Comparison of ENCODE assay signal across 1 cellular context in genomic region chr11:32435511-32435946, GRCh38.
TF ChIP-seq lines count a peak whose summit lies in the region.

WT1 (minus strand) TSS chr11:32435539.

TF ChIP-seq in K562, 482 proteins besides CTCF, POLR2A, EP300 and RAD21 (continued from another document and continues in another):
- TF ChIP-seq SRSF9 (IDR thresholded peaks at IDR 0.05; ENCODE audit: borderline replicate concordance, low read depth, low read length) (no peak), VEZF1 (CRISPR knock-in tag; IDR thresholded peaks at IDR 0.05) (peak; percentile 63), SOX6 (IDR thresholded peaks at IDR 0.05) (no peak), IFI16 (CRISPR knock-in tag; IDR thresholded peaks at IDR 0.05) (no peak), NFATC3 (IDR thresholded peaks at IDR 0.05) (no peak), MTF1 (CRISPR knock-in tag; IDR thresholded peaks at IDR 0.05; ENCODE audit: borderline replicate concordance) (no peak), ZNF274 (IDR thresholded peaks at IDR 0.05; ENCODE audit: borderline replicate concordance, low read depth, low read length) (no peak), TBP (optimal IDR thresholded peaks at IDR 0.05; ENCODE audit: low read depth, low read length) (peak; percentile 75), SP1 (CRISPR knock-in tag; IDR thresholded peaks at IDR 0.05) (peak; percentile 53), ZBTB8A (IDR thresholded peaks at IDR 0.05; ENCODE audit: partially characterized antibody) (no peak), DPF2 (IDR thresholded peaks at IDR 0.05) (peak; percentile 50; the same call in 1 of the 2 replicates), LEF1 (IDR thresholded peaks at IDR 0.05) (no peak), CC2D1A (IDR thresholded peaks at IDR 0.05) (no peak), ZNF785 (CRISPR knock-in tag; IDR thresholded peaks at IDR 0.05) (no peak), TCF3 (CRISPR knock-in tag; IDR thresholded peaks at IDR 0.05) (peak; percentile 41), POLR2H (tag; IDR thresholded peaks at IDR 0.05; ENCODE audit: low read depth) (no peak), WHSC1 (IDR thresholded peaks at IDR 0.05; ENCODE audit: low read length) (no peak), SMAD4 (CRISPR knock-in tag; conservative IDR thresholded peaks at IDR 0.05) (0 out of 2 replicates have a peak, but pooled peaks have one; percentile 19), MGA (IDR thresholded peaks at IDR 0.05) (peak; percentile 96), GATAD2B (IDR thresholded peaks at IDR 0.05; ENCODE audit: borderline replicate concordance) (no peak), ELF1 (tag; IDR thresholded peaks at IDR 0.05) (no peak), RFX7 (CRISPR knock-in tag; IDR thresholded peaks at IDR 0.05) (no peak), MTA3 (IDR thresholded peaks at IDR 0.05; ENCODE audit: borderline replicate concordance) (peak; percentile 61; the same call in 1 of the 2 replicates), SAFB (IDR thresholded peaks at IDR 0.05; ENCODE audit: borderline replicate concordance, low read depth, low read length) (no peak), NR2C2 (CRISPR knock-in tag; IDR thresholded peaks at IDR 0.05) (peak; percentile 24; the same call in 1 of the 2 replicates), NR2C2 (tag; IDR thresholded peaks at IDR 0.05) (no peak), GTF2F1 (IDR thresholded peaks at IDR 0.05; ENCODE audit: low read depth, low read length) (no peak), FUS (optimal IDR thresholded peaks at IDR 0.05; ENCODE audit: low read depth, low read length) (no peak), CAMTA2 (CRISPR knock-in tag; conservative IDR thresholded peaks at IDR 0.05) (no peak)
- TF ChIP-seq, protein P1, sequence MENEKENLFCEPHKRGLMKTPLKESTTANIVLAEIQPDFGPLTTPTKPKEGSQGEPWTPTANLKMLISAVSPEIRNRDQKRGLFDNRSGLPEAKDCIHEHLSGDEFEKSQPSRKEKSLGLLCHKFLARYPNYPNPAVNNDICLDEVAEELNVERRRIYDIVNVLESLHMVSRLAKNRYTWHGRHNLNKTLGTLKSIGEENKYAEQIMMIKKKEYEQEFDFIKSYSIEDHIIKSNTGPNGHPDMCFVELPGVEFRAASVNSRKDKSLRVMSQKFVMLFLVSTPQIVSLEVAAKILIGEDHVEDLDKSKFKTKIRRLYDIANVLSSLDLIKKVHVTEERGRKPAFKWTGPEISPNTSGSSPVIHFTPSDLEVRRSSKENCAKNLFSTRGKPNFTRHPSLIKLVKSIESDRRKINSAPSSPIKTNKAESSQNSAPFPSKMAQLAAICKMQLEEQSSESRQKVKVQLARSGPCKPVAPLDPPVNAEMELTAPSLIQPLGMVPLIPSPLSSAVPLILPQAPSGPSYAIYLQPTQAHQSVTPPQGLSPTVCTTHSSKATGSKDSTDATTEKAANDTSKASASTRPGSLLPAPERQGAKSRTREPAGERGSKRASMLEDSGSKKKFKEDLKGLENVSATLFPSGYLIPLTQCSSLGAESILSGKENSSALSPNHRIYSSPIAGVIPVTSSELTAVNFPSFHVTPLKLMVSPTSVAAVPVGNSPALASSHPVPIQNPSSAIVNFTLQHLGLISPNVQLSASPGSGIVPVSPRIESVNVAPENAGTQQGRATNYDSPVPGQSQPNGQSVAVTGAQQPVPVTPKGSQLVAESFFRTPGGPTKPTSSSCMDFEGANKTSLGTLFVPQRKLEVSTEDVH (IDR thresholded peaks at IDR 0.05; ENCODE audit: low read depth, partially characterized antibody) = no peak
- TF ChIP-seq, protein P2, sequence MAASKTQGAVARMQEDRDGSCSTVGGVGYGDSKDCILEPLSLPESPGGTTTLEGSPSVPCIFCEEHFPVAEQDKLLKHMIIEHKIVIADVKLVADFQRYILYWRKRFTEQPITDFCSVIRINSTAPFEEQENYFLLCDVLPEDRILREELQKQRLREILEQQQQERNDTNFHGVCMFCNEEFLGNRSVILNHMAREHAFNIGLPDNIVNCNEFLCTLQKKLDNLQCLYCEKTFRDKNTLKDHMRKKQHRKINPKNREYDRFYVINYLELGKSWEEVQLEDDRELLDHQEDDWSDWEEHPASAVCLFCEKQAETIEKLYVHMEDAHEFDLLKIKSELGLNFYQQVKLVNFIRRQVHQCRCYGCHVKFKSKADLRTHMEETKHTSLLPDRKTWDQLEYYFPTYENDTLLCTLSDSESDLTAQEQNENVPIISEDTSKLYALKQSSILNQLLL (CRISPR knock-in tag; IDR thresholded peaks at IDR 0.05; ENCODE audit: borderline replicate concordance) = no peak
- TF ChIP-seq, protein P3, sequence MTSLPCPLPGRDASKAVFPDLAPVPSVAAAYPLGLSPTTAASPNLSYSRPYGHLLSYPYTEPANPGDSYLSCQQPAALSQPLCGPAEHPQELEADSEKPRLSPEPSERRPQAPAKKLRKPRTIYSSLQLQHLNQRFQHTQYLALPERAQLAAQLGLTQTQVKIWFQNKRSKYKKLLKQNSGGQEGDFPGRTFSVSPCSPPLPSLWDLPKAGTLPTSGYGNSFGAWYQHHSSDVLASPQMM (CRISPR knock-in tag; IDR thresholded peaks at IDR 0.05) = no peak
- TF ChIP-seq, protein P4, sequence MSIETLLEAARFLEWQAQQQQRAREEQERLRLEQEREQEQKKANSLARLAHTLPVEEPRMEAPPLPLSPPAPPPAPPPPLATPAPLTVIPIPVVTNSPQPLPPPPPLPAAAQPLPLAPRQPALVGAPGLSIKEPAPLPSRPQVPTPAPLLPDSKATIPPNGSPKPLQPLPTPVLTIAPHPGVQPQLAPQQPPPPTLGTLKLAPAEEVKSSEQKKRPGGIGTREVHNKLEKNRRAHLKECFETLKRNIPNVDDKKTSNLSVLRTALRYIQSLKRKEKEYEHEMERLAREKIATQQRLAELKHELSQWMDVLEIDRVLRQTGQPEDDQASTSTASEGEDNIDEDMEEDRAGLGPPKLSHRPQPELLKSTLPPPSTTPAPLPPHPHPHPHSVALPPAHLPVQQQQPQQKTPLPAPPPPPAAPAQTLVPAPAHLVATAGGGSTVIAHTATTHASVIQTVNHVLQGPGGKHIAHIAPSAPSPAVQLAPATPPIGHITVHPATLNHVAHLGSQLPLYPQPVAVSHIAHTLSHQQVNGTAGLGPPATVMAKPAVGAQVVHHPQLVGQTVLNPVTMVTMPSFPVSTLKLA (conservative IDR thresholded peaks at IDR 0.05) = peak; percentile 61 to 83
- TF ChIP-seq, protein P5, sequence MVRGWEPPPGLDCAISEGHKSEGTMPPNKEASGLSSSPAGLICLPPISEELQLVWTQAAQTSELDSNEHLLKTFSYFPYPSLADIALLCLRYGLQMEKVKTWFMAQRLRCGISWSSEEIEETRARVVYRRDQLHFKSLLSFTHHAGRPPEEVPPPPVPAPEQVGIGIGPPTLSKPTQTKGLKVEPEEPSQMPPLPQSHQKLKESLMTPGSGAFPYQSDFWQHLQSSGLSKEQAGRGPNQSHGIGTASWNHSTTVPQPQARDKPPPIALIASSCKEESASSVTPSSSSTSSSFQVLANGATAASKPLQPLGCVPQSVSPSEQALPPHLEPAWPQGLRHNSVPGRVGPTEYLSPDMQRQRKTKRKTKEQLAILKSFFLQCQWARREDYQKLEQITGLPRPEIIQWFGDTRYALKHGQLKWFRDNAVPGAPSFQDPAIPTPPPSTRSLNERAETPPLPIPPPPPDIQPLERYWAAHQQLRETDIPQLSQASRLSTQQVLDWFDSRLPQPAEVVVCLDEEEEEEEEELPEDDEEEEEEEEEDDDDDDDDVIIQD (CRISPR knock-in tag; IDR thresholded peaks at IDR 0.05) = no peak
- TF ChIP-seq, protein P6, sequence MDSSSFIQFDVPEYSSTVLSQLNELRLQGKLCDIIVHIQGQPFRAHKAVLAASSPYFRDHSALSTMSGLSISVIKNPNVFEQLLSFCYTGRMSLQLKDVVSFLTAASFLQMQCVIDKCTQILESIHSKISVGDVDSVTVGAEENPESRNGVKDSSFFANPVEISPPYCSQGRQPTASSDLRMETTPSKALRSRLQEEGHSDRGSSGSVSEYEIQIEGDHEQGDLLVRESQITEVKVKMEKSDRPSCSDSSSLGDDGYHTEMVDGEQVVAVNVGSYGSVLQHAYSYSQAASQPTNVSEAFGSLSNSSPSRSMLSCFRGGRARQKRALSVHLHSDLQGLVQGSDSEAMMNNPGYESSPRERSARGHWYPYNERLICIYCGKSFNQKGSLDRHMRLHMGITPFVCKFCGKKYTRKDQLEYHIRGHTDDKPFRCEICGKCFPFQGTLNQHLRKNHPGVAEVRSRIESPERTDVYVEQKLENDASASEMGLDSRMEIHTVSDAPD (CRISPR knock-in tag; IDR thresholded peaks at IDR 0.05) = no peak
- TF ChIP-seq, protein P7, sequence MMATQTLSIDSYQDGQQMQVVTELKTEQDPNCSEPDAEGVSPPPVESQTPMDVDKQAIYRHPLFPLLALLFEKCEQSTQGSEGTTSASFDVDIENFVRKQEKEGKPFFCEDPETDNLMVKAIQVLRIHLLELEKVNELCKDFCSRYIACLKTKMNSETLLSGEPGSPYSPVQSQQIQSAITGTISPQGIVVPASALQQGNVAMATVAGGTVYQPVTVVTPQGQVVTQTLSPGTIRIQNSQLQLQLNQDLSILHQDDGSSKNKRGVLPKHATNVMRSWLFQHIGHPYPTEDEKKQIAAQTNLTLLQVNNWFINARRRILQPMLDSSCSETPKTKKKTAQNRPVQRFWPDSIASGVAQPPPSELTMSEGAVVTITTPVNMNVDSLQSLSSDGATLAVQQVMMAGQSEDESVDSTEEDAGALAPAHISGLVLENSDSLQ (IDR thresholded peaks at IDR 0.05) = no peak
